17 cellular contexts compared by ENCODE assay signal in the genomic region with DNA sequence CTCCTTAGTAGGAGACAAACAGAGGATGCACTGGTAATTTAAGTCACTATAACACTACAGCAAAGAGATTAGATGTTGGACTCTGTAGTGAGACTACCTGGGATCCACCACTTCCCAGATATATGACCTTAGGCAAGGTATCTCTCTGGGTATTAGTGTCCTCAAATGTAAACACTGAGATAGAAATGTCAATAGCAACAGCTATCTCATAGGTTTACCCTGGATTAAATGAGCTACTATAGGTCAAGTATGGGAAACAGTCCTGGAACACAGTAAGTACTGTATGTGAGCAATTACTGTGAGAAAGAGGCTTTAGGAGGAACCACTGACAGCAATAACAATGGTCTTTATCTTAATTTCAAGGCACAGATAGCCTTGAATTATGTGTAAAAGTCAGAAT.
DNase-seq lines count a peak whose midpoint lies in the region; ATAC-seq and TF ChIP-seq lines count a peak whose summit lies in the region.
"Had no signal": no experiment of that assay in that cellular context is flagged by ENCODE, and none has a peak within 500 bp of the region (broad histone marks: within the 10 kb centered on the region; RNA-seq: fewer than 3 reads in every experiment).

No MANE protein-coding gene starts in this region.

- TF ChIP-seq CTCF in cardiac muscle cell (IDR thresholded peaks at IDR 0.05; ENCODE audit: low read depth, low read length): no peak

- H3K27me3 ChIP-seq in cardiac muscle cell: no peaks in the 10 kb centered on the region

- peak overlapping the region; percentile 92 for H3K27ac ChIP-seq in cardiac muscle cell

- ATAC-seq in left colon: peak; percentile 20
- ATAC-seq: GM23338, HCT116 had no signal

- H3K36me3 ChIP-seq in cardiac muscle cell: no peaks in the 10 kb centered on the region

- DNase-seq in cardiac muscle cell (ENCODE audit: low read depth in 1 of 2, low spot score in 1 of 2) (no peak), cardiac septum (ENCODE audit: low spot score) (no peak), DMS53 treated with DMSO at 0.1 percent for 48 hours (lab: John Stamatoyannopoulos, UW; ENCODE audit: unreplicated experiment) (peak; percentile 32), HuH-7.5 (ENCODE audit: low spot score) (peak; percentile 55), left colon (no peak), globus pallidus (ENCODE audit: low spot score) (no peak), DMS 273 treated with DMSO at 0.1 percent for 48 hours (lab: John Stamatoyannopoulos, UW) (no peak)
- DNase-seq: C1 segment of cervical spinal cord; Calu3; CD4-positive, alpha-beta memory T cell; COR-L47; DMS153; DMS79 treated with DMSO at 0.1 percent for 48 hours; GF-D8; H9 had no signal

- peaks cover 28% of the 10 kb centered on the region for H3K4me1 ChIP-seq in cardiac muscle cell (ENCODE audit: low read depth)

- no peaks in the 10 kb centered on the region for H3K9me3 ChIP-seq in cardiac muscle cell (ENCODE audit: low read depth)

- intact Hi-C loops in cardiac septum (cut with DNase I): no loop called here
- intact Hi-C loops in left colon (cut with DNase I, micrococcal nuclease): no loop called here

- no peak overlapping the region for H3K4me3 ChIP-seq in cardiac muscle cell
- H3K4me3 ChIP-seq: GM23338 had no signal

Comparison
In these comparisons a context has a peak if more than half of its experiments do, and no peak if none do; other contexts are left out.
1. DNase-seq: peak in DMS53 treated with DMSO at 0.1 percent for 48 hours (single experiment) and HuH-7.5 (single experiment); none in cardiac muscle cell (0 of 2), cardiac septum (single experiment), left colon (0 of 2), globus pallidus (single experiment) and DMS 273 treated with DMSO at 0.1 percent for 48 hours (single experiment).